ENCODE assay signal across 17 cellular contexts in the genomic region with DNA sequence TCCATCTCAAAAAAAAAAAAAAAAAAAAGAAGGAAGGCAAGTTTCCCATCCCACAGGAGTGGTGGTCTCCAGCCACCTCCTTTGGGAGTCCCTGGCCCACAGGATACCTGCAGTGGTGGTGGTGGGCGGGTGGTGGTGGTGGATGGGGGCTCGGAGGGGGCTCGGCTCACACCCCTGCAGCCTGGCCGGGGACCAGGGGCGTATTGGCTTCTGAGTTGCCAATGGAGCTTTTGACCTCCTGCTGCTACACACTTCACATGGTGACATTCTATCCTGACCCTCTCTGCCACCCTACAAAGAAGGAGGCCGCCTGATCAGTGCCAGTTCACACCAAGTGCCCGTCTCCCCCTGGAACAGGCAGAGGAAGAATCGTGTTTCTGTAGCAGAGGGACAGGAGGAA.
A peak's percentile ranks its signal among the peaks of the same experiment; 100 is the strongest.
DNase-seq lines count a peak whose midpoint lies in the region; ATAC-seq and TF ChIP-seq lines count a peak whose summit lies in the region.
"Had no signal": no experiment of that assay in that cellular context is flagged by ENCODE, and none has a peak within 500 bp of the region (broad histone marks: within the 10 kb centered on the region; RNA-seq: fewer than 3 reads in every experiment).

No MANE protein-coding gene starts in this region.

- 75 to 81% methylated on average over 7 to 8 of the region's 8 CpGs for WGBS in testis, 2 donors

- H3K4me1 ChIP-seq in RWPE2 (ENCODE audit: insufficient read depth, poor library complexity, severe bottlenecking) (no peaks in the 10 kb centered on the region), testis (no peaks in the 10 kb centered on the region)

- no peak overlapping the region for H3K4me3 ChIP-seq in RWPE2 (ENCODE audit: severe bottlenecking)
- H3K4me3 ChIP-seq in testis, result no peak overlapping the region
- H3K4me3 ChIP-seq: upper lobe of right lung had no signal

- no peak for ATAC-seq in RWPE2 (ENCODE audit: low read depth)
- no peak for ATAC-seq in GM18868 (IDR thresholded peaks at IDR 0.05; ENCODE audit: unreplicated experiment)
- ATAC-seq: HCT116, upper lobe of right lung had no signal

- no peak for TF ChIP-seq POLR2A in testis (IDR thresholded peaks at IDR 0.05)

- DNase-seq in activated T-cell treated with anti-CD3 and anti-CD28 coated beads, Interleukin-2, amount 50 U/mL, for 1 hour, result peak; percentile 18
- DNase-seq in activated T-cell treated with anti-CD3 and anti-CD28 coated beads for 4 hours (no peak), RWPE2 (ENCODE audit: low spot score) (peak; percentile 25), islet precursor cell (peak; percentile 12), testis (peak; percentile 8), NCI-H187 treated with DMSO at 0.1 percent for 48 hours (lab: John Stamatoyannopoulos, UW) (no peak), glomerular visceral epithelial cell (ENCODE audit: extremely low spot score) (no peak)
- DNase-seq: activated naive CD4-positive, alpha-beta T cell treated with anti-CD3 and anti-CD28 coated beads, Interleukin-2, amount 50 U/mL, for 16 hours; effector CD4-positive, alpha-beta T cell; kidney glomerular epithelial cell; MM.1S; NCI-H2029; NCI-H748 treated with DMSO at 0.1 percent for 48 hours; stimulated activated CD4-positive, alpha-beta T cell treated with anti-CD3 and anti-CD28 coated beads, Interleukin-4, amount 100 ng/mL, for 4 hours had no signal

- H3K27ac ChIP-seq in RWPE2 (ENCODE audit: poor library complexity, severe bottlenecking) (no peak overlapping the region), testis (no peak overlapping the region)
- H3K27ac ChIP-seq: upper lobe of right lung had no signal

- no peak for TF ChIP-seq CTCF in RWPE2 (IDR thresholded peaks at IDR 0.05; ENCODE audit: poor library complexity, severe bottlenecking)
- TF ChIP-seq CTCF in testis (IDR thresholded peaks at IDR 0.05), result no peak

- H3K27me3 ChIP-seq in RWPE2 (ENCODE audit: insufficient read depth, poor library complexity, severe bottlenecking) (no peaks in the 10 kb centered on the region), testis (no peaks in the 10 kb centered on the region)
- H3K27me3 ChIP-seq: upper lobe of right lung had no signal

- H3K9me3 ChIP-seq in RWPE2 (ENCODE audit: severe bottlenecking), result no peaks in the 10 kb centered on the region
- H3K9me3 ChIP-seq in testis, result no peaks in the 10 kb centered on the region
- H3K9me3 ChIP-seq: upper lobe of right lung had no signal

- no peaks in the 10 kb centered on the region for H3K36me3 ChIP-seq in RWPE2 (ENCODE audit: low read depth)
- H3K36me3 ChIP-seq in testis (ENCODE audit: low read depth, missing control alignments), result no peaks in the 10 kb centered on the region
- H3K36me3 ChIP-seq: upper lobe of right lung had no signal

- intact Hi-C loops in testis (cut with DNase I; ENCODE audit: low total_unique reads), result no loop called here

Comparison
In these comparisons a context has a peak if more than half of its experiments do, and no peak if none do; other contexts are left out.
1. DNase-seq: peak in activated T-cell treated with anti-CD3 and anti-CD28 coated beads, Interleukin-2, amount 50 U/mL, for 1 hour (single experiment), RWPE2 (single experiment), islet precursor cell (single experiment) and testis (single experiment); none in activated T-cell treated with anti-CD3 and anti-CD28 coated beads for 4 hours (single experiment), NCI-H187 treated with DMSO at 0.1 percent for 48 hours (single experiment) and glomerular visceral epithelial cell (single experiment).